In the genomic region with DNA sequence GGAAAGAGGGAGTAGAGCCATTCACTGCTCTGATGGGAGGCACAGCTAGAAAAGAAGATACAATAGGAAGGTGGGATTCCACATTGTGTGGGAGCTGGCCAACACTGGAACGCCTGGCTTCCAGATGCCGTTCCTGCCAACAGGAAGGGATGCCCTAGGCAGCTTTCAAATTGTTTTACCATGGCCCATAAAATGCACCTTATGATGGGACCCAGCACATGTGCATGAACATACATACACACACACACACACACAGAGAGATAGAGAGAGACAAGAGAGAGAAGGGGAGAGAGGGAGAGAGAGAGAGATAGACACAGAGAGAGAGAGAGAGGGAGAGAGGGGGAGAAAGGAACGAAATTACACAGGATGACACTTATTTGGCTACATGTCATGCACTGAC, we compare ENCODE assay signal across 1 cellular context.
TF ChIP-seq lines count a peak whose summit lies in the region.

No MANE protein-coding gene starts in this region.

TF ChIP-seq in HEK293, 187 proteins besides CTCF, POLR2A, EP300 and RAD21 (continued from another document):
- no peak for TF ChIP-seq ZBTB49 (tag by site-specific recombination; IDR thresholded peaks at IDR 0.05; ENCODE audit: low read depth)
- no peak for TF ChIP-seq ZSCAN23 (tag by site-specific recombination; IDR thresholded peaks at IDR 0.05)
- TF ChIP-seq ZNF133 (tag by site-specific recombination; IDR thresholded peaks at IDR 0.05), result no peak
- TF ChIP-seq PRDM1 (tag by site-specific recombination; IDR thresholded peaks at IDR 0.05), result 0 out of 2 replicates have a peak, but pooled peaks have one; percentile 17
- TF ChIP-seq ZNF202 (tag by site-specific recombination; IDR thresholded peaks at IDR 0.05; ENCODE audit: borderline replicate concordance), result no peak
- no peak for TF ChIP-seq MYNN (tag by site-specific recombination; IDR thresholded peaks at IDR 0.05; ENCODE audit: borderline replicate concordance)
